ENCODE assay signal across 1 cellular context in the genomic region with DNA sequence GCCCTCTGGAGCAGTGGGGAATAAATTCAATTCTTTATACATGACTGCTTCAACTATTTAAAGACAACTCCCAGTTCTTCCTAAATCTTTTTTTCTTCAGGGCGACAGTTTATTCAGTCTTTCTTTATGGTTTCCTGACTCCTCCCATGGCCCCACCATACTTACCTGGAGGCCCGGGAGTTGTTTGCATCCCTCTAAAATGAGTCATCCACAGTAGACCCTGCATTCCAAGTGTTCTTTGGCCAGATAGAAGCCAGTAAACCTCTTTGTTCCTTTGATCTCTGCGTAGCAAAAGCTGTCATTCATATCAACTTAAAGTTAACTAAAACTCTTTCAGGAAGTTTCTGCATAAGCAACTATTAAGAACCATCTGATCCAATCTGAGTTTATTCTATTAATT.
TF ChIP-seq lines count a peak whose summit lies in the region.

No MANE protein-coding gene starts in this region.

TF ChIP-seq in HepG2, 621 proteins besides CTCF, POLR2A, EP300 and RAD21 (continued from another document and continues in another):
- TF ChIP-seq, protein P1, sequence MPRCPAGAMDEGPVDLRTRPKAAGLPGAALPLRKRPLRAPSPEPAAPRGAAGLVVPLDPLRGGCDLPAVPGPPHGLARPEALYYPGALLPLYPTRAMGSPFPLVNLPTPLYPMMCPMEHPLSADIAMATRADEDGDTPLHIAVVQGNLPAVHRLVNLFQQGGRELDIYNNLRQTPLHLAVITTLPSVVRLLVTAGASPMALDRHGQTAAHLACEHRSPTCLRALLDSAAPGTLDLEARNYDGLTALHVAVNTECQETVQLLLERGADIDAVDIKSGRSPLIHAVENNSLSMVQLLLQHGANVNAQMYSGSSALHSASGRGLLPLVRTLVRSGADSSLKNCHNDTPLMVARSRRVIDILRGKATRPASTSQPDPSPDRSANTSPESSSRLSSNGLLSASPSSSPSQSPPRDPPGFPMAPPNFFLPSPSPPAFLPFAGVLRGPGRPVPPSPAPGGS (CRISPR knock-in tag; IDR thresholded peaks at IDR 0.05), result no peak
- TF ChIP-seq ZNF510 (CRISPR knock-in tag; IDR thresholded peaks at IDR 0.05; ENCODE audit: low read depth) (no peak), MTA3 (CRISPR knock-in tag; IDR thresholded peaks at IDR 0.05) (no peak), PITX1 (CRISPR knock-in tag; IDR thresholded peaks at IDR 0.05) (no peak), ZNF720 (CRISPR knock-in tag; IDR thresholded peaks at IDR 0.05) (no peak), ZNF335 (CRISPR knock-in tag; IDR thresholded peaks at IDR 0.05) (no peak), ZNF274 (CRISPR knock-in tag; IDR thresholded peaks at IDR 0.05) (no peak), TBX2 (CRISPR knock-in tag; IDR thresholded peaks at IDR 0.05; ENCODE audit: borderline replicate concordance) (no peak), BCL6 (CRISPR knock-in tag; IDR thresholded peaks at IDR 0.05) (peak; percentile 24; the same call in 1 of the 2 replicates), PHF8 (CRISPR knock-in tag; IDR thresholded peaks at IDR 0.05) (no peak), ZBTB7B (CRISPR knock-in tag; IDR thresholded peaks at IDR 0.05) (no peak), U2AF2 (IDR thresholded peaks at IDR 0.05; ENCODE audit: low read depth, low read length) (no peak), ZFP1 (CRISPR knock-in tag; IDR thresholded peaks at IDR 0.05) (no peak), HOXA9 (CRISPR knock-in tag; IDR thresholded peaks at IDR 0.05; ENCODE audit: borderline replicate concordance) (no peak), HOXD1 (CRISPR knock-in tag; IDR thresholded peaks at IDR 0.05) (no peak), ZFP90 (CRISPR knock-in tag; IDR thresholded peaks at IDR 0.05; ENCODE audit: borderline replicate concordance) (no peak), ZNF160 (CRISPR knock-in tag; IDR thresholded peaks at IDR 0.05) (no peak), RBAK (CRISPR knock-in tag; IDR thresholded peaks at IDR 0.05) (no peak), ZNF737 (CRISPR knock-in tag; IDR thresholded peaks at IDR 0.05; ENCODE audit: borderline replicate concordance) (no peak), ZNF556 (CRISPR knock-in tag; IDR thresholded peaks at IDR 0.05; ENCODE audit: borderline replicate concordance) (no peak), ZNF766 (CRISPR knock-in tag; IDR thresholded peaks at IDR 0.05; ENCODE audit: borderline replicate concordance) (peak; percentile 78), ZNF296 (CRISPR knock-in tag; conservative IDR thresholded peaks at IDR 0.05) (no peak), ISX (CRISPR knock-in tag; conservative IDR thresholded peaks at IDR 0.05) (no peak), JUNB (CRISPR knock-in tag; IDR thresholded peaks at IDR 0.05; ENCODE audit: borderline replicate concordance) (peak; percentile 63; the same call in 1 of the 2 replicates), ZNF772 (CRISPR knock-in tag; IDR thresholded peaks at IDR 0.05) (no peak), CBX5 (CRISPR knock-in tag; IDR thresholded peaks at IDR 0.05; ENCODE audit: borderline replicate concordance) (no peak), IRX3 (CRISPR knock-in tag; IDR thresholded peaks at IDR 0.05; ENCODE audit: borderline replicate concordance, low read depth) (no peak), ZSCAN29 (CRISPR knock-in tag; conservative IDR thresholded peaks at IDR 0.05) (no peak), IKZF1 (IDR thresholded peaks at IDR 0.05) (no peak), ESRRA (CRISPR knock-in tag; IDR thresholded peaks at IDR 0.05; ENCODE audit: low read depth) (no peak), HDAC6 (IDR thresholded peaks at IDR 0.05; ENCODE audit: low read depth, low read length) (no peak), ZNF451 (CRISPR knock-in tag; IDR thresholded peaks at IDR 0.05) (no peak), ISL2 (CRISPR knock-in tag; IDR thresholded peaks at IDR 0.05) (peak; percentile 69), CC2D1A (CRISPR knock-in tag; IDR thresholded peaks at IDR 0.05) (no peak), KLF15 (CRISPR knock-in tag; IDR thresholded peaks at IDR 0.05; ENCODE audit: borderline replicate concordance) (no peak), CAMTA2 (CRISPR knock-in tag; IDR thresholded peaks at IDR 0.05; ENCODE audit: borderline replicate concordance) (no peak), NAIF1 (CRISPR knock-in tag; IDR thresholded peaks at IDR 0.05; ENCODE audit: borderline replicate concordance) (no peak)
- TF ChIP-seq, protein P2, sequence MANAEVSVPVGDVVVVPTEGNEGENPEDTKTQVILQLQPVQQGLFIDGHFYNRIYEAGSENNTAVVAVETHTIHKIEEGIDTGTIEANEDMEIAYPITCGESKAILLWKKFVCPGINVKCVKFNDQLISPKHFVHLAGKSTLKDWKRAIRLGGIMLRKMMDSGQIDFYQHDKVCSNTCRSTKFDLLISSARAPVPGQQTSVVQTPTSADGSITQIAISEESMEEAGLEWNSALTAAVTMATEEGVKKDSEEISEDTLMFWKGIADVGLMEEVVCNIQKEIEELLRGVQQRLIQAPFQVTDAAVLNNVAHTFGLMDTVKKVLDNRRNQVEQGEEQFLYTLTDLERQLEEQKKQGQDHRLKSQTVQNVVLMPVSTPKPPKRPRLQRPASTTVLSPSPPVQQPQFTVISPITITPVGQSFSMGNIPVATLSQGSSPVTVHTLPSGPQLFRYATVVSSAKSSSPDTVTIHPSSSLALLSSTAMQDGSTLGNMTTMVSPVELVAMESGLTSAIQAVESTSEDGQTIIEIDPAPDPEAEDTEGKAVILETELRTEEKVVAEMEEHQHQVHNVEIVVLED (CRISPR knock-in tag; IDR thresholded peaks at IDR 0.05; ENCODE audit: borderline replicate concordance), result no peak
- TF ChIP-seq, protein P3, sequence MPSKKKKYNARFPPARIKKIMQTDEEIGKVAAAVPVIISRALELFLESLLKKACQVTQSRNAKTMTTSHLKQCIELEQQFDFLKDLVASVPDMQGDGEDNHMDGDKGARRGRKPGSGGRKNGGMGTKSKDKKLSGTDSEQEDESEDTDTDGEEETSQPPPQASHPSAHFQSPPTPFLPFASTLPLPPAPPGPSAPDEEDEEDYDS (CRISPR knock-in tag; IDR thresholded peaks at IDR 0.05), result no peak
- TF ChIP-seq, protein P4, sequence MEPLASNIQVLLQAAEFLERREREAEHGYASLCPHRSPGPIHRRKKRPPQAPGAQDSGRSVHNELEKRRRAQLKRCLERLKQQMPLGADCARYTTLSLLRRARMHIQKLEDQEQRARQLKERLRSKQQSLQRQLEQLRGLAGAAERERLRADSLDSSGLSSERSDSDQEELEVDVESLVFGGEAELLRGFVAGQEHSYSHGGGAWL (CRISPR knock-in tag; IDR thresholded peaks at IDR 0.05), result no peak
- TF ChIP-seq, protein P5, sequence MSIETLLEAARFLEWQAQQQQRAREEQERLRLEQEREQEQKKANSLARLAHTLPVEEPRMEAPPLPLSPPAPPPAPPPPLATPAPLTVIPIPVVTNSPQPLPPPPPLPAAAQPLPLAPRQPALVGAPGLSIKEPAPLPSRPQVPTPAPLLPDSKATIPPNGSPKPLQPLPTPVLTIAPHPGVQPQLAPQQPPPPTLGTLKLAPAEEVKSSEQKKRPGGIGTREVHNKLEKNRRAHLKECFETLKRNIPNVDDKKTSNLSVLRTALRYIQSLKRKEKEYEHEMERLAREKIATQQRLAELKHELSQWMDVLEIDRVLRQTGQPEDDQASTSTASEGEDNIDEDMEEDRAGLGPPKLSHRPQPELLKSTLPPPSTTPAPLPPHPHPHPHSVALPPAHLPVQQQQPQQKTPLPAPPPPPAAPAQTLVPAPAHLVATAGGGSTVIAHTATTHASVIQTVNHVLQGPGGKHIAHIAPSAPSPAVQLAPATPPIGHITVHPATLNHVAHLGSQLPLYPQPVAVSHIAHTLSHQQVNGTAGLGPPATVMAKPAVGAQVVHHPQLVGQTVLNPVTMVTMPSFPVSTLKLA (IDR thresholded peaks at IDR 0.05), result no peak
- TF ChIP-seq, protein P6, sequence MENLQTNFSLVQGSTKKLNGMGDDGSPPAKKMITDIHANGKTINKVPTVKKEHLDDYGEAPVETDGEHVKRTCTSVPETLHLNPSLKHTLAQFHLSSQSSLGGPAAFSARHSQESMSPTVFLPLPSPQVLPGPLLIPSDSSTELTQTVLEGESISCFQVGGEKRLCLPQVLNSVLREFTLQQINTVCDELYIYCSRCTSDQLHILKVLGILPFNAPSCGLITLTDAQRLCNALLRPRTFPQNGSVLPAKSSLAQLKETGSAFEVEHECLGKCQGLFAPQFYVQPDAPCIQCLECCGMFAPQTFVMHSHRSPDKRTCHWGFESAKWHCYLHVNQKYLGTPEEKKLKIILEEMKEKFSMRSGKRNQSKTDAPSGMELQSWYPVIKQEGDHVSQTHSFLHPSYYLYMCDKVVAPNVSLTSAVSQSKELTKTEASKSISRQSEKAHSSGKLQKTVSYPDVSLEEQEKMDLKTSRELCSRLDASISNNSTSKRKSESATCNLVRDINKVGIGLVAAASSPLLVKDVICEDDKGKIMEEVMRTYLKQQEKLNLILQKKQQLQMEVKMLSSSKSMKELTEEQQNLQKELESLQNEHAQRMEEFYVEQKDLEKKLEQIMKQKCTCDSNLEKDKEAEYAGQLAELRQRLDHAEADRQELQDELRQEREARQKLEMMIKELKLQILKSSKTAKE (CRISPR knock-in tag; IDR thresholded peaks at IDR 0.05; ENCODE audit: borderline replicate concordance), result no peak
- TF ChIP-seq, protein P7, sequence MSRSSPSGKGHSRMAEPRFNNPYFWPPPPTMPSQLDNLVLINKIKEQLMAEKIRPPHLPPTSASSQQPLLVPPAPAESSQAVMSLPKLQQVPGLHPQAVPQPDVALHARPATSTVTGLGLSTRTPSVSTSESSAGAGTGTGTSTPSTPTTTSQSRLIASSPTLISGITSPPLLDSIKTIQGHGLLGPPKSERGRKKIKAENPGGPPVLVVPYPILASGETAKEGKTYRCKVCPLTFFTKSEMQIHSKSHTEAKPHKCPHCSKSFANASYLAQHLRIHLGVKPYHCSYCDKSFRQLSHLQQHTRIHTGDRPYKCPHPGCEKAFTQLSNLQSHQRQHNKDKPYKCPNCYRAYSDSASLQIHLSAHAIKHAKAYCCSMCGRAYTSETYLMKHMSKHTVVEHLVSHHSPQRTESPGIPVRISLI (CRISPR knock-in tag; IDR thresholded peaks at IDR 0.05; ENCODE audit: borderline replicate concordance), result no peak
- TF ChIP-seq, protein P8, sequence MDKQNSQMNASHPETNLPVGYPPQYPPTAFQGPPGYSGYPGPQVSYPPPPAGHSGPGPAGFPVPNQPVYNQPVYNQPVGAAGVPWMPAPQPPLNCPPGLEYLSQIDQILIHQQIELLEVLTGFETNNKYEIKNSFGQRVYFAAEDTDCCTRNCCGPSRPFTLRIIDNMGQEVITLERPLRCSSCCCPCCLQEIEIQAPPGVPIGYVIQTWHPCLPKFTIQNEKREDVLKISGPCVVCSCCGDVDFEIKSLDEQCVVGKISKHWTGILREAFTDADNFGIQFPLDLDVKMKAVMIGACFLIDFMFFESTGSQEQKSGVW (CRISPR knock-in tag; IDR thresholded peaks at IDR 0.05; ENCODE audit: borderline replicate concordance), result no peak
- TF ChIP-seq, protein P9, sequence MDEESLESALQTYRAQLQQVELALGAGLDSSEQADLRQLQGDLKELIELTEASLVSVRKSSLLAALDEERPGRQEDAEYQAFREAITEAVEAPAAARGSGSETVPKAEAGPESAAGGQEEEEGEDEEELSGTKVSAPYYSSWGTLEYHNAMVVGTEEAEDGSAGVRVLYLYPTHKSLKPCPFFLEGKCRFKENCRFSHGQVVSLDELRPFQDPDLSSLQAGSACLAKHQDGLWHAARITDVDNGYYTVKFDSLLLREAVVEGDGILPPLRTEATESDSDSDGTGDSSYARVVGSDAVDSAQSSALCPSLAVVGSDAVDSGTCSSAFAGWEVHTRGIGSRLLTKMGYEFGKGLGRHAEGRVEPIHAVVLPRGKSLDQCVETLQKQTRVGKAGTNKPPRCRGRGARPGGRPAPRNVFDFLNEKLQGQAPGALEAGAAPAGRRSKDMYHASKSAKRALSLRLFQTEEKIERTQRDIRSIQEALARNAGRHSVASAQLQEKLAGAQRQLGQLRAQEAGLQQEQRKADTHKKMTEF (CRISPR knock-in tag; IDR thresholded peaks at IDR 0.05), result 0 out of 2 replicates have a peak, but pooled peaks have one; percentile 45
- TF ChIP-seq, protein P10, sequence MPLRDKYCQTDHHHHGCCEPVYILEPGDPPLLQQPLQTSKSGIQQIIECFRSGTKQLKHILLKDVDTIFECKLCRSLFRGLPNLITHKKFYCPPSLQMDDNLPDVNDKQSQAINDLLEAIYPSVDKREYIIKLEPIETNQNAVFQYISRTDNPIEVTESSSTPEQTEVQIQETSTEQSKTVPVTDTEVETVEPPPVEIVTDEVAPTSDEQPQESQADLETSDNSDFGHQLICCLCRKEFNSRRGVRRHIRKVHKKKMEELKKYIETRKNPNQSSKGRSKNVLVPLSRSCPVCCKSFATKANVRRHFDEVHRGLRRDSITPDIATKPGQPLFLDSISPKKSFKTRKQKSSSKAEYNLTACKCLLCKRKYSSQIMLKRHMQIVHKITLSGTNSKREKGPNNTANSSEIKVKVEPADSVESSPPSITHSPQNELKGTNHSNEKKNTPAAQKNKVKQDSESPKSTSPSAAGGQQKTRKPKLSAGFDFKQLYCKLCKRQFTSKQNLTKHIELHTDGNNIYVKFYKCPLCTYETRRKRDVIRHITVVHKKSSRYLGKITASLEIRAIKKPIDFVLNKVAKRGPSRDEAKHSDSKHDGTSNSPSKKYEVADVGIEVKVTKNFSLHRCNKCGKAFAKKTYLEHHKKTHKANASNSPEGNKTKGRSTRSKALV (CRISPR knock-in tag; IDR thresholded peaks at IDR 0.05), result no peak
- TF ChIP-seq, protein P11, sequence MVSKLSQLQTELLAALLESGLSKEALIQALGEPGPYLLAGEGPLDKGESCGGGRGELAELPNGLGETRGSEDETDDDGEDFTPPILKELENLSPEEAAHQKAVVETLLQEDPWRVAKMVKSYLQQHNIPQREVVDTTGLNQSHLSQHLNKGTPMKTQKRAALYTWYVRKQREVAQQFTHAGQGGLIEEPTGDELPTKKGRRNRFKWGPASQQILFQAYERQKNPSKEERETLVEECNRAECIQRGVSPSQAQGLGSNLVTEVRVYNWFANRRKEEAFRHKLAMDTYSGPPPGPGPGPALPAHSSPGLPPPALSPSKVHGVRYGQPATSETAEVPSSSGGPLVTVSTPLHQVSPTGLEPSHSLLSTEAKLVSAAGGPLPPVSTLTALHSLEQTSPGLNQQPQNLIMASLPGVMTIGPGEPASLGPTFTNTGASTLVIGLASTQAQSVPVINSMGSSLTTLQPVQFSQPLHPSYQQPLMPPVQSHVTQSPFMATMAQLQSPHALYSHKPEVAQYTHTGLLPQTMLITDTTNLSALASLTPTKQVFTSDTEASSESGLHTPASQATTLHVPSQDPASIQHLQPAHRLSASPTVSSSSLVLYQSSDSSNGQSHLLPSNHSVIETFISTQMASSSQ (IDR thresholded peaks at IDR 0.05; ENCODE audit: low read depth), result no peak
- TF ChIP-seq, protein P11 (CRISPR knock-in tag; IDR thresholded peaks at IDR 0.05; ENCODE audit: borderline replicate concordance), result no peak
- TF ChIP-seq, protein P12, sequence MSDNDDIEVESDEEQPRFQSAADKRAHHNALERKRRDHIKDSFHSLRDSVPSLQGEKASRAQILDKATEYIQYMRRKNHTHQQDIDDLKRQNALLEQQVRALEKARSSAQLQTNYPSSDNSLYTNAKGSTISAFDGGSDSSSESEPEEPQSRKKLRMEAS (IDR thresholded peaks at IDR 0.05), result no peak
